ENCODE assay signal across 18 cellular contexts in the genomic region with DNA sequence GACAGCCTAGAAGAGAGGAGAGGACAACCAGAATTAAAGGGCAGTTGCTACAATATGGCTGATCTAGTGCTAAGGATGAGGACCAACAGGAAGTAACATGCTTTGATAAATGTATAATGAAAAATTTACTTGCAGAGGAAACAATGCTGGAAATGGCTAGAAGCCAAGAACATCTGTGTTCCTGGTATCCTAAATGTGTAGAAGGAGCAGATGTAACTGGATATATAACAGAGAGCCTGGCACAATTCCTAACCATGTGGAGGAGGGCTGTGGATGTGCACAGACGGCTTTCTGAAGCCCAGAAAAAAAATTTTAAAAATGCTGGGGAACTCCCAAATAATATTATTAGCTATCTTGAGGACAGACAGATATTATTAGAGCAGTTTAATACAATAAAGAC.
A peak's percentile ranks its signal among the peaks of the same experiment; 100 is the strongest.
DNase-seq lines count a peak whose midpoint lies in the region; ATAC-seq and TF ChIP-seq lines count a peak whose summit lies in the region.
"Had no signal": no experiment of that assay in that cellular context is flagged by ENCODE, and none has a peak within 500 bp of the region (broad histone marks: within the 10 kb centered on the region; RNA-seq: fewer than 3 reads in every experiment).

No MANE protein-coding gene starts in this region.

- no peaks in the 10 kb centered on the region for H3F3A ChIP-seq in Loucy (ENCODE audit: low read depth)
- no peaks in the 10 kb centered on the region for H3F3A ChIP-seq in GM23248 (ENCODE audit: insufficient read depth)

- no peaks in the 10 kb centered on the region for H3K79me2 ChIP-seq in Loucy (ENCODE audit: insufficient read depth, low read length)
- H3K79me2 ChIP-seq in hepatocyte = no peaks in the 10 kb centered on the region
- H3K79me2 ChIP-seq in GM23248 (ENCODE audit: insufficient read depth) = no peaks in the 10 kb centered on the region

- TF ChIP-seq CTCF in BE2C (IDR thresholded peaks at IDR 0.05; ENCODE audit: low read depth, low read length) = no peak
- TF ChIP-seq CTCF in Loucy (conservative IDR thresholded peaks at IDR 0.05; ENCODE audit: low read length) = no peak
- no peak for TF ChIP-seq CTCF in hepatocyte (IDR thresholded peaks at IDR 0.05; ENCODE audit: poor library complexity)
- no peak for TF ChIP-seq CTCF in dorsolateral prefrontal cortex (IDR thresholded peaks at IDR 0.05 in 54 of 56, conservative IDR thresholded peaks at IDR 0.05 in 2 of 56; ENCODE audit: low read depth in 1 of 56, partially characterized antibody in 56 of 56)

- intact Hi-C loops in dorsolateral prefrontal cortex (cut with DNase I) = no loop called here

- H3K27me3 ChIP-seq in BE2C (no peaks in the 10 kb centered on the region), Loucy (ENCODE audit: insufficient read depth, low read length, poor library complexity, severe bottlenecking) (no peaks in the 10 kb centered on the region), hepatocyte (no peaks in the 10 kb centered on the region), GM23248 (replicated peaks; ENCODE audit: insufficient read depth) (no peaks in the 10 kb centered on the region), dorsolateral prefrontal cortex (peaks cover 0 to 3% (median 0%) of the 10 kb centered on the region in 45 donors)
- H3K27me3 ChIP-seq: uterus had no signal

- 0 out of 2 replicates have a peak overlapping the region, but pooled peaks have one; percentile 42 for H2AFZ ChIP-seq in Loucy (ENCODE audit: low read length)
- no peak overlapping the region for H2AFZ ChIP-seq in hepatocyte
- H2AFZ ChIP-seq in GM23248 = no peak overlapping the region

- 55% methylated on average over 1 of the region's 1 CpG for WGBS in hepatocyte (ENCODE audit: low lambda C conversion rate, missing lambda C conversion rate)
- WGBS in GM23248 (ENCODE audit: low coverage in 1 of 2, low lambda C conversion rate in 2 of 2, missing lambda C conversion rate in 2 of 2), 2 experiments = 62 to 65% methylated on average over 1 of the region's 1 CpG

- no peak for ATAC-seq in stimulated activated naive CD8-positive, alpha-beta T cell treated with anti-CD3 and anti-CD28 coated beads, Interleukin-15, Interleukin-2, amounts not matched to agents 100 U/mL and 50 U/mL, for 24 hours
- ATAC-seq: activated naive CD8-positive, alpha-beta T cell treated with anti-CD3 and anti-CD28 coated beads, Interleukin-2, amount 50 U/mL, for 24 hours; left colon had no signal

- H3K9ac ChIP-seq in Loucy (ENCODE audit: low read depth, low read length, poor library complexity, severe bottlenecking) (no peak overlapping the region), SK-N-MC (ENCODE audit: insufficient read length) (no peak overlapping the region), GM23248 (no peak overlapping the region)

- H3K9me2 ChIP-seq in Loucy (replicated peaks; ENCODE audit: low read depth, low read length) = no peaks in the 10 kb centered on the region
- H3K9me2 ChIP-seq in hepatocyte (replicated peaks; ENCODE audit: insufficient read depth) = no peaks in the 10 kb centered on the region
- H3K9me2 ChIP-seq in GM23248 (ENCODE audit: insufficient read depth) = no peaks in the 10 kb centered on the region

- peak overlapping the region; percentile 73 for H3K27ac ChIP-seq in SK-N-MC
- H3K27ac ChIP-seq in hepatocyte = no peak overlapping the region
- H3K27ac ChIP-seq in GM23248 = no peak overlapping the region
- H3K27ac ChIP-seq in dorsolateral prefrontal cortex = no peak overlapping the region
- H3K27ac ChIP-seq: prostate gland, RWPE1, skin epidermis, uterus had no signal

- H3K36me3 ChIP-seq in BE2C = no peaks in the 10 kb centered on the region
- no peaks in the 10 kb centered on the region for H3K36me3 ChIP-seq in Loucy (ENCODE audit: insufficient read depth, low read length)
- no peaks in the 10 kb centered on the region for H3K36me3 ChIP-seq in SK-N-MC (ENCODE audit: insufficient read depth, low read length)
- no peaks in the 10 kb centered on the region for H3K36me3 ChIP-seq in hepatocyte (replicated peaks; ENCODE audit: insufficient read depth, low read depth)
- no peaks in the 10 kb centered on the region for H3K36me3 ChIP-seq in GM23248 (ENCODE audit: low read depth)
- H3K36me3 ChIP-seq: prostate gland, uterus had no signal

- H3K4me1 ChIP-seq in BE2C (peaks cover 5% of the 10 kb centered on the region; the same call in 1 of the 2 replicates), Loucy (ENCODE audit: insufficient read depth, low read length, poor library complexity, severe bottlenecking) (no peaks in the 10 kb centered on the region), hepatocyte (ENCODE audit: insufficient read depth) (peaks cover 6% of the 10 kb centered on the region), GM23248 (ENCODE audit: insufficient read depth) (no peaks in the 10 kb centered on the region)
- H3K4me1 ChIP-seq: prostate gland, uterus had no signal

- no peaks in the 10 kb centered on the region for H4K20me1 ChIP-seq in Loucy (ENCODE audit: insufficient read depth, low read length, poor library complexity, severe bottlenecking)
- H4K20me1 ChIP-seq in hepatocyte (ENCODE audit: insufficient read depth, poor library complexity, severe bottlenecking) = no peaks in the 10 kb centered on the region
- H4K20me1 ChIP-seq in GM23248 (ENCODE audit: insufficient read depth) = no peaks in the 10 kb centered on the region

- in situ Hi-C loops in GM23248 (cut with MboI) = no loop called here

- peak; percentile 58 for DNase-seq in BE2C
- no peak for DNase-seq in SK-N-MC (ENCODE audit: low read depth, low spot score)
- DNase-seq in hepatocyte (ENCODE audit: low spot score) = peak; percentile 18
- DNase-seq in GM23248 = no peak
- DNase-seq in dorsolateral prefrontal cortex = no peak
- DNase-seq in activated CD8-positive, alpha-beta memory T cell treated with anti-CD3 and anti-CD28 coated beads, Interleukin-2, amount 50 U/mL, for 4 hours = no peak
- DNase-seq in stimulated activated naive CD8-positive, alpha-beta T cell treated with anti-CD3 and anti-CD28 coated beads, Interleukin-15, Interleukin-2, amounts not matched to agents 100 U/mL and 50 U/mL, for 24 hours = no peak
- DNase-seq: activated CD4-positive, alpha-beta T cell treated with anti-CD3 and anti-CD28 coated beads for 48 hours; activated effector memory CD4-positive, alpha-beta T cell treated with Interleukin-2 at 50 U/mL for 16 hours; activated naive CD8-positive, alpha-beta T cell treated with anti-CD3 and anti-CD28 coated beads, Interleukin-2, amount 50 U/mL, for 24 hours; left colon; midbrain; stimulated activated CD4-positive, alpha-beta T cell treated with anti-CD3 and anti-CD28 coated beads, Interleukin-4, amount 100 ng/mL, for 24 hours; uterus had no signal

- H3K4me2 ChIP-seq in Loucy (ENCODE audit: low read depth, low read length, poor library complexity, severe bottlenecking) = no peak overlapping the region
- H3K4me2 ChIP-seq in hepatocyte = no peak overlapping the region
- no peak overlapping the region for H3K4me2 ChIP-seq in GM23248 (ENCODE audit: unreplicated experiment)

- no peak overlapping the region for H3K4me3 ChIP-seq in BE2C (ENCODE audit: low read depth, low read length)
- H3K4me3 ChIP-seq in Loucy (ENCODE audit: low read length, poor library complexity, severe bottlenecking) = no peak overlapping the region
- H3K4me3 ChIP-seq in SK-N-MC = no peak overlapping the region
- H3K4me3 ChIP-seq in hepatocyte = no peak overlapping the region
- no peak overlapping the region for H3K4me3 ChIP-seq in GM23248
- no peak overlapping the region for H3K4me3 ChIP-seq in dorsolateral prefrontal cortex
- H3K4me3 ChIP-seq: prostate gland, skin epidermis, uterus had no signal

- no peaks in the 10 kb centered on the region for H3K9me3 ChIP-seq in BE2C
- H3K9me3 ChIP-seq in Loucy (ENCODE audit: insufficient read depth, low read depth, low read length) = no peaks in the 10 kb centered on the region
- H3K9me3 ChIP-seq in SK-N-MC (ENCODE audit: low read depth, low read length) = no peaks in the 10 kb centered on the region
- no peaks in the 10 kb centered on the region for H3K9me3 ChIP-seq in hepatocyte (ENCODE audit: low read depth)
- H3K9me3 ChIP-seq in GM23248 (ENCODE audit: low read depth) = no peaks in the 10 kb centered on the region
- H3K9me3 ChIP-seq: prostate gland, uterus had no signal

Comparison
In these comparisons a context has a peak if more than half of its experiments do, and no peak if none do; other contexts are left out.
1. DNase-seq: peak in BE2C (single experiment) and hepatocyte (single experiment); none in SK-N-MC (single experiment), GM23248 (single experiment), dorsolateral prefrontal cortex (0 of 10), activated CD8-positive, alpha-beta memory T cell treated with anti-CD3 and anti-CD28 coated beads, Interleukin-2, amount 50 U/mL, for 4 hours (single experiment) and stimulated activated naive CD8-positive, alpha-beta T cell treated with anti-CD3 and anti-CD28 coated beads, Interleukin-15, Interleukin-2, amounts not matched to agents 100 U/mL and 50 U/mL, for 24 hours (single experiment).